In the genomic region with DNA sequence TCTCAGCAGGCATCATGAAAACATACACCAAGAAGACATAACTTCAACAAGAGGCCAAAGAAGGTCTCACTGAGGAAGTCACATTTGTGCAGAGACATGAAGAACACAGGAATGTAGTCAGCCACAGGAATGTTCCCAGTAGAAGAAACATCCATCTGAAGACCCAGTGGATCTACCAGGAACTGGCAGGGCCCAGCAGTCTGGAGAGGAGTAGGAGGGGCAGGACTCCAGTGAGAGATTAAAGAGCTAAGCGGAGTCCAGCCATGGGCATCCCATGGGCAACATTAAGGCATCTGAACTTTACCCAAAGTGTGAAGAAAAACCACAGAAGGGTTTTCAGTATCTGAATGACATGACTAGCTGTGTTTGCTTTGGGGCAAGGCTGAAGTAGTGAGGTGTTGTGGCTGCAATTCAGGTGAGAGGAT, we compare ENCODE assay signal across 16 cellular contexts.
DNase-seq lines count a peak whose midpoint lies in the region; ATAC-seq lines count a peak whose summit lies in the region.
"Had no signal": no experiment of that assay in that cellular context is flagged by ENCODE, and none has a peak within 500 bp of the region (broad histone marks: within the 10 kb centered on the region; RNA-seq: fewer than 3 reads in every experiment).

No MANE protein-coding gene starts in this region.

- intact Hi-C loops in sciatic nerve (cut with DNase I): loop anchor here (5.0 kb wide), 1 partner anchor 622 kb away; no protein-coding TSS in a partner anchor

- DNase-seq in brain pericyte (ENCODE audit: low read depth, low spot score) (peak; percentile 68), sciatic nerve (ENCODE audit: low spot score) (no peak), NCI-H187 treated with DMSO at 0.1 percent for 48 hours (lab: John Stamatoyannopoulos, UW) (no peak), NCI-H1436 (lab: John Stamatoyannopoulos, UW) (no peak), middle frontal gyrus (ENCODE audit: extremely low spot score, low spot score) (no peak)
- DNase-seq: activated naive CD8-positive, alpha-beta T cell treated with anti-CD3 and anti-CD28 coated beads for 36 hours; C1 segment of cervical spinal cord; cortex of kidney; left ventricle myocardium superior; nephron progenitor cell; right cardiac atrium; stimulated activated naive CD4-positive, alpha-beta T cell treated with Interleukin-2 at 50 U/mL for 16 hours; WERI-Rb-1 had no signal

- ATAC-seq in GM18867 (IDR thresholded peaks at IDR 0.05; ENCODE audit: unreplicated experiment): peak; percentile 83
- peak; percentile 58 for ATAC-seq in HG03196 (IDR thresholded peaks at IDR 0.05; ENCODE audit: unreplicated experiment)
- ATAC-seq in sciatic nerve: peak; percentile 74
- ATAC-seq in HG03469 (IDR thresholded peaks at IDR 0.05; ENCODE audit: unreplicated experiment): no peak
